ENCODE assay signal across 29 cellular contexts in the genomic region with DNA sequence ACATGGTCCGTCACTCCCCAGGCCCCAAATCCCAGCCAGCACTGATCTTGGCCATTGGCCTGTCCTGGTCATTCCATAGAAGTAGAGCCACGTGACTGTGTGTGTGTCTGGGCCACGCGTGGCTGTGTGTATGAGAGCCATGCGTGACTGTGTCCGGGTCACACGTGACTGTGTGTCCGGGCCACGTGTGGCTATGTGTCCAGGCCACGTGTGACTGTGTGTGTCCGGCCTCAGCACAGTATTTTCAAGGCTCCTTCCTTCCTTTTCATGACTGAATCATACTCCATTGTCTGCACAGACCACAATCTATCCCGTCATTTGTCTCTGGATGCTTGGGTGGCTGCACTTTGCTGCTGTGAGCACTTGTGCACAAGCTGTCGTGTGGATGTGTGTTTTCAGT.
DNase-seq lines count a peak whose midpoint lies in the region; ATAC-seq and TF ChIP-seq lines count a peak whose summit lies in the region.
"Had no signal": no experiment of that assay in that cellular context is flagged by ENCODE, and none has a peak within 500 bp of the region (broad histone marks: within the 10 kb centered on the region; RNA-seq: fewer than 3 reads in every experiment).

No MANE protein-coding gene starts in this region.

- peaks cover 77 to 100% (median 100%) of the 10 kb centered on the region in 4 donors for H3K4me1 ChIP-seq in esophagus muscularis mucosa

- no peak for TF ChIP-seq EP300 in esophagus muscularis mucosa (IDR thresholded peaks at IDR 0.05)

- DNase-seq in stimulated activated naive CD8-positive, alpha-beta T cell treated with anti-CD3 and anti-CD28 coated beads, Interleukin-15, Interleukin-2, amounts not matched to agents 100 U/mL and 50 U/mL, for 24 hours: no peak
- DNase-seq in activated CD4-positive, alpha-beta memory T cell treated with anti-CD3 and anti-CD28 coated beads, Interleukin-2, amount 10 ng/mL, durations not matched to agents 7 days and 5 days: no peak
- DNase-seq in esophagus muscularis mucosa (ENCODE audit: extremely low spot score) (no peak), progenitor cell of endocrine pancreas (ENCODE audit: low spot score, unreplicated experiment) (no peak), cardiac septum (ENCODE audit: low spot score) (no peak)
- DNase-seq: activated CD4-positive, alpha-beta T cell treated with anti-CD3 and anti-CD28 coated beads for 1 hour; activated gamma-delta T cell treated with Interleukin-2 at 50 U/mL for 16 hours; DMS53; effector memory CD4-positive, alpha-beta T cell; GF-D8; HCEC 1CT; kidney glomerular epithelial cell; mammary epithelial cell; NCI-H1694; NCI-H2171 treated with DMSO at 0.1 percent for 48 hours; NCI-H69; nucleus accumbens; RPMI8226; SK-N-SH; stimulated activated CD4-positive, alpha-beta T cell treated with anti-CD3 and anti-CD28 coated beads, Interleukin-2, amount 100 ng/mL, for 48 hours; stimulated activated naive CD4-positive, alpha-beta T cell treated with Interleukin-2 at 50 U/mL for 16 hours; thyroid gland had no signal

- 87% methylated on average over 8 of the region's 13 CpGs for WGBS in esophagus muscularis mucosa

- H3K4me3 ChIP-seq in esophagus muscularis mucosa: no peak overlapping the region
- H3K4me3 ChIP-seq: ascending aorta, smooth muscle cell, thyroid gland had no signal

- POLR2A ChIA-PET in activated CD4-positive, alpha-beta memory T cell treated with anti-CD3 and anti-CD28 coated beads, Interleukin-2, amount 10 ng/mL, durations not matched to agents 7 days and 5 days (lab: Charles Lee): interaction anchor here (0.7 to 10.2 kb wide), 2 partner anchors 40 to 64 kb away, joined by 3 to 148 read pairs; partner anchors contain the start of gene SKI

- H3K4me1 Mint-ChIP-seq in stimulated activated naive CD8-positive, alpha-beta T cell treated with anti-CD3 and anti-CD28 coated beads, Interleukin-15, Interleukin-2, amounts not matched to agents 100 ng/mL and 50 ng/mL, for 24 hours (ENCODE audit: low read depth): peaks cover 90% of the 10 kb centered on the region
- peaks cover 93% of the 10 kb centered on the region for H3K4me1 Mint-ChIP-seq in activated CD4-positive, alpha-beta memory T cell treated with anti-CD3 and anti-CD28 coated beads, Interleukin-2, amount 10 ng/mL, durations not matched to agents 7 days and 5 days
- no peaks in the 10 kb centered on the region for H3K4me1 Mint-ChIP-seq in progenitor cell of endocrine pancreas (ENCODE audit: low read depth)

- intact Hi-C loops in esophagus muscularis mucosa (cut with DNase I): loop anchor here (5.0 kb wide), 1 partner anchor 63 kb away; no protein-coding TSS in a partner anchor
- intact Hi-C loops in cardiac septum (cut with DNase I): no loop called here

- H3K36me3 ChIP-seq in esophagus muscularis mucosa: peaks cover 0 to 4% (median 0%) of the 10 kb centered on the region in 4 donors
- H3K36me3 ChIP-seq: ascending aorta, thyroid gland had no signal

- H3K27ac Mint-ChIP-seq in stimulated activated naive CD8-positive, alpha-beta T cell treated with anti-CD3 and anti-CD28 coated beads, Interleukin-15, Interleukin-2, amounts not matched to agents 100 ng/mL and 50 ng/mL, for 24 hours: peak overlapping the region; percentile 42
- H3K27ac Mint-ChIP-seq in activated CD4-positive, alpha-beta memory T cell treated with anti-CD3 and anti-CD28 coated beads, Interleukin-2, amount 10 ng/mL, durations not matched to agents 7 days and 5 days: peak overlapping the region; percentile 21
- peak overlapping the region; percentile 74 for H3K27ac Mint-ChIP-seq in progenitor cell of endocrine pancreas

- no peaks in the 10 kb centered on the region for H3K27me3 Mint-ChIP-seq in stimulated activated naive CD8-positive, alpha-beta T cell treated with anti-CD3 and anti-CD28 coated beads, Interleukin-15, Interleukin-2, amounts not matched to agents 100 ng/mL and 50 ng/mL, for 24 hours
- no peaks in the 10 kb centered on the region for H3K27me3 Mint-ChIP-seq in activated CD4-positive, alpha-beta memory T cell treated with anti-CD3 and anti-CD28 coated beads, Interleukin-2, amount 10 ng/mL, durations not matched to agents 7 days and 5 days
- no peaks in the 10 kb centered on the region for H3K27me3 Mint-ChIP-seq in progenitor cell of endocrine pancreas

- no peaks in the 10 kb centered on the region for H3K9me3 ChIP-seq in esophagus muscularis mucosa
- H3K9me3 ChIP-seq: ascending aorta, SK-N-SH, thyroid gland had no signal

- CTCF ChIA-PET in activated CD4-positive, alpha-beta memory T cell treated with anti-CD3 and anti-CD28 coated beads, Interleukin-2, amount 10 ng/mL, durations not matched to agents 7 days and 5 days (lab: Charles Lee): no interaction called here

- H3K4me3 Mint-ChIP-seq in stimulated activated naive CD8-positive, alpha-beta T cell treated with anti-CD3 and anti-CD28 coated beads, Interleukin-15, Interleukin-2, amounts not matched to agents 100 ng/mL and 50 ng/mL, for 24 hours: no peak overlapping the region
- no peak overlapping the region for H3K4me3 Mint-ChIP-seq in activated CD4-positive, alpha-beta memory T cell treated with anti-CD3 and anti-CD28 coated beads, Interleukin-2, amount 10 ng/mL, durations not matched to agents 7 days and 5 days
- H3K4me3 Mint-ChIP-seq in progenitor cell of endocrine pancreas (ENCODE audit: low read depth): no peak overlapping the region

- H3K27ac ChIP-seq in esophagus muscularis mucosa (replicated peaks in 1 of 4): peak overlapping the region in 3 of 4 donors; percentile 17 to 57 (median 48)
- H3K27ac ChIP-seq: KMS-11, thyroid gland had no signal

- no peak for ATAC-seq in stimulated activated naive CD8-positive, alpha-beta T cell treated with anti-CD3 and anti-CD28 coated beads, Interleukin-15, Interleukin-2, amounts not matched to agents 100 U/mL and 50 U/mL, for 24 hours
- ATAC-seq in GM19035 (IDR thresholded peaks at IDR 0.05; ENCODE audit: unreplicated experiment): no peak
- ATAC-seq in GM19351 (IDR thresholded peaks at IDR 0.05; ENCODE audit: unreplicated experiment): no peak
- ATAC-seq: esophagus mucosa had no signal

- peaks cover 9% of the 10 kb centered on the region for H3K36me3 Mint-ChIP-seq in stimulated activated naive CD8-positive, alpha-beta T cell treated with anti-CD3 and anti-CD28 coated beads, Interleukin-15, Interleukin-2, amounts not matched to agents 100 ng/mL and 50 ng/mL, for 24 hours (ENCODE audit: low read depth)
- peaks cover 16% of the 10 kb centered on the region for H3K36me3 Mint-ChIP-seq in activated CD4-positive, alpha-beta memory T cell treated with anti-CD3 and anti-CD28 coated beads, Interleukin-2, amount 10 ng/mL, durations not matched to agents 7 days and 5 days (ENCODE audit: low read depth)
- H3K36me3 Mint-ChIP-seq in progenitor cell of endocrine pancreas (ENCODE audit: insufficient read depth): no peaks in the 10 kb centered on the region

- no peak for TF ChIP-seq CTCF in esophagus muscularis mucosa (IDR thresholded peaks at IDR 0.05)
- TF ChIP-seq CTCF in progenitor cell of endocrine pancreas (IDR thresholded peaks at IDR 0.05; ENCODE audit: unreplicated experiment): no peak

- no peak for TF ChIP-seq POLR2A in esophagus muscularis mucosa (IDR thresholded peaks at IDR 0.05; ENCODE audit: low read depth)

- H3K27me3 ChIP-seq in esophagus muscularis mucosa: no peaks in the 10 kb centered on the region
- H3K27me3 ChIP-seq: ascending aorta, thyroid gland had no signal

- no peaks in the 10 kb centered on the region for H3K9me3 Mint-ChIP-seq in stimulated activated naive CD8-positive, alpha-beta T cell treated with anti-CD3 and anti-CD28 coated beads, Interleukin-15, Interleukin-2, amounts not matched to agents 100 ng/mL and 50 ng/mL, for 24 hours
- no peaks in the 10 kb centered on the region for H3K9me3 Mint-ChIP-seq in activated CD4-positive, alpha-beta memory T cell treated with anti-CD3 and anti-CD28 coated beads, Interleukin-2, amount 10 ng/mL, durations not matched to agents 7 days and 5 days
- H3K9me3 Mint-ChIP-seq in progenitor cell of endocrine pancreas (ENCODE audit: low read depth): no peaks in the 10 kb centered on the region

Comparison
In these comparisons a context has a peak if more than half of its experiments do, and no peak if none do; other contexts are left out.
1. H3K27ac Mint-ChIP-seq: peak in every context shown above with its lines; median percentile 74 in progenitor cell of endocrine pancreas; 42 in stimulated activated naive CD8-positive, alpha-beta T cell treated with anti-CD3 and anti-CD28 coated beads, Interleukin-15, Interleukin-2, amounts not matched to agents 100 ng/mL and 50 ng/mL, for 24 hours; 21 in activated CD4-positive, alpha-beta memory T cell treated with anti-CD3 and anti-CD28 coated beads, Interleukin-2, amount 10 ng/mL, durations not matched to agents 7 days and 5 days.